33 cellular contexts compared by ENCODE assay signal in genomic region chr9:17503196-17503595, GRCh38.
"Had no signal": no experiment of that assay in that cellular context is flagged by ENCODE, and none has a peak within 500 bp of the region (broad histone marks: within the 10 kb centered on the region; RNA-seq: fewer than 3 reads in every experiment).

No MANE protein-coding gene starts in this region.

- H3K27me3 ChIP-seq: adrenal gland, ascending aorta, body of pancreas, brain microvascular endothelial cell, cardiac muscle cell had no signal

- H3K27ac ChIP-seq: adrenal gland, ascending aorta, body of pancreas, brain microvascular endothelial cell, cardiac muscle cell had no signal

- H3K36me3 ChIP-seq: adrenal gland, ascending aorta, brain microvascular endothelial cell, cardiac muscle cell had no signal

- H3K9me3 ChIP-seq: adrenal gland, ascending aorta, body of pancreas had no signal

- ATAC-seq: activated naive CD4-positive, alpha-beta T cell treated with anti-CD3 and anti-CD28 coated beads, Interleukin-2, amount 50 U/mL, for 72 hours; activated naive CD8-positive, alpha-beta T cell treated with anti-CD3 and anti-CD28 coated beads, Interleukin-2, amount 50 U/mL, for 24 hours; activated T-cell treated with anti-CD3 and anti-CD28 coated beads, Interleukin-2, amount 50 U/mL, for 4 hours; activated T-cell treated with anti-CD3 and anti-CD28 coated beads, Interleukin-2, amount 50 U/mL, for 72 hours; activated T-helper 17 cell treated with anti-CD3 and anti-CD28 coated beads, Interleukin-2, amount 50 U/mL, for 72 hours; body of pancreas had no signal

- H3K4me1 ChIP-seq: adrenal gland, ascending aorta, body of pancreas had no signal

- H3K4me3 ChIP-seq: adrenal gland, ascending aorta, body of pancreas, cardiac muscle cell had no signal

- FAIRE-seq: astrocyte, bronchial epithelial cell had no signal

- DNase-seq: activated effector memory CD4-positive, alpha-beta T cell treated with anti-CD3 and anti-CD28 coated beads, Interleukin-2, amount 50 U/mL, for 16 hours; activated effector memory CD4-positive, alpha-beta T cell treated with Interleukin-2 at 50 U/mL for 16 hours; activated gamma-delta T cell; activated gamma-delta T cell treated with Interleukin-2 at 50 U/mL for 16 hours; activated naive CD4-positive, alpha-beta T cell; activated naive CD4-positive, alpha-beta T cell treated with anti-CD3 and anti-CD28 coated beads for 36 hours; activated naive CD4-positive, alpha-beta T cell treated with anti-CD3 and anti-CD28 coated beads, Interleukin-2, amount 10 ng/mL, durations not matched to agents 7 days and 5 days; activated naive CD4-positive, alpha-beta T cell treated with anti-CD3 and anti-CD28 coated beads, Interleukin-2, amount 50 U/mL, for 16 hours; activated naive CD4-positive, alpha-beta T cell treated with Interleukin-2 at 50 U/mL for 16 hours; activated naive CD8-positive, alpha-beta T cell treated with anti-CD3 and anti-CD28 coated beads for 36 hours; activated naive CD8-positive, alpha-beta T cell treated with anti-CD3 and anti-CD28 coated beads, Interleukin-2, amount 10 ng/mL, durations not matched to agents 7 days and 5 days; activated naive CD8-positive, alpha-beta T cell treated with anti-CD3 and anti-CD28 coated beads, Interleukin-2, amount 50 U/mL, for 24 hours; activated T-cell treated with anti-CD3 and anti-CD28 coated beads, Interleukin-2, amount 50 U/mL, for 1 hour; activated T-cell treated with anti-CD3 and anti-CD28 coated beads, Interleukin-2, amount 50 U/mL, for 24 hours; activated T-cell treated with anti-CD3 and anti-CD28 coated beads, Interleukin-2, amount 50 U/mL, for 4 hours; activated T-cell treated with anti-CD3 and anti-CD28 coated beads, Interleukin-2, amount 50 U/mL, for 48 hours; activated T-cell treated with anti-CD3 and anti-CD28 coated beads, Interleukin-2, amount 50 U/mL, for 72 hours; adrenal gland; amniotic stem cell; amygdala; anterior cingulate cortex; aorta; body of pancreas; brain microvascular endothelial cell; caudate nucleus; central memory CD4-positive, alpha-beta T cell; cerebellar nuclear complex had no signal
